ENCODE assay signal across 14 cellular contexts in genomic region chr15:51576911-51577500, GRCh38. TPM values are rescaled to one million over a fixed set of nuclear protein-coding genes. Genes with fewer than 3 reads are reported as not detected.
DNase-seq lines count a peak whose midpoint lies in the region; TF ChIP-seq lines count a peak whose summit lies in the region.
"Had no signal": no experiment of that assay in that cellular context is flagged by ENCODE, and none has a peak within 500 bp of the region (broad histone marks: within the 10 kb centered on the region; RNA-seq: fewer than 3 reads in every experiment).

No MANE protein-coding gene starts in this region.

- H3K4me3 ChIP-seq in fibroblast of mammary gland (ENCODE audit: control insufficient read depth, low read depth, low read length) (no peak overlapping the region), MG63 (no peak overlapping the region)
- H3K4me3 ChIP-seq: testis had no signal

- H3K27me3 ChIP-seq in MG63, result no peaks in the 10 kb centered on the region
- H3K27me3 ChIP-seq: testis had no signal

- no peaks in the 10 kb centered on the region for H3K27me3 Mint-ChIP-seq in Calu3 (ENCODE audit: unreplicated experiment)
- H3K27me3 Mint-ChIP-seq in osteocyte (ENCODE audit: unreplicated experiment), result no peaks in the 10 kb centered on the region
- H3K27me3 Mint-ChIP-seq: memory B cell had no signal

- H3K36me3 Mint-ChIP-seq in Calu3 (ENCODE audit: insufficient read depth, unreplicated experiment) (peaks cover 6% of the 10 kb centered on the region), osteocyte (ENCODE audit: unreplicated experiment) (peaks cover 2% of the 10 kb centered on the region)
- H3K36me3 Mint-ChIP-seq: memory B cell had no signal

- TF ChIP-seq CTCF in Calu3 (IDR thresholded peaks at IDR 0.05; ENCODE audit: unreplicated experiment), result no peak
- TF ChIP-seq CTCF in fibroblast of mammary gland (conservative IDR thresholded peaks at IDR 0.05; ENCODE audit: control insufficient read depth, insufficient read depth, low read depth, low read length), result no peak
- TF ChIP-seq CTCF in osteocyte (IDR thresholded peaks at IDR 0.05), result no peak

- no TSS peak for BruUV-seq in Calu3 (replicated peaks; lab: Mats Ljungman, UMichigan)

- CTCF ChIA-PET in Calu3 (lab: Charles Lee), result no interaction called here

- H3K4me1 Mint-ChIP-seq in Calu3 (ENCODE audit: low read depth, unreplicated experiment), result peaks cover 12% of the 10 kb centered on the region
- H3K4me1 Mint-ChIP-seq in osteocyte (ENCODE audit: unreplicated experiment), result peaks cover 16% of the 10 kb centered on the region
- H3K4me1 Mint-ChIP-seq: memory B cell had no signal

- intact Hi-C loops in Calu3 (cut with micrococcal nuclease; ENCODE audit: unreplicated experiment), result no loop called here

- no peaks in the 10 kb centered on the region for H3K36me3 ChIP-seq in MG63

- DNase-seq in Calu3, result no peak
- DNase-seq in NOMO-1 treated with DMSO at 0.1 percent for 48 hours (lab: John Stamatoyannopoulos, UW; ENCODE audit: unreplicated experiment), result peak; percentile 94
- peak; percentile 74 for DNase-seq in fibroblast of mammary gland (ENCODE audit: low read depth)
- DNase-seq in osteocyte (ENCODE audit: extremely low spot score, unreplicated experiment), result no peak
- no peak for DNase-seq in HUDEP-2 (lab: John Stamatoyannopoulos, UW; ENCODE audit: unreplicated experiment in 76 of 76)
- no peak for DNase-seq in stimulated activated CD8-positive, alpha-beta memory T cell treated with anti-CD3 and anti-CD28 coated beads, Interleukin-4, amount 100 ng/mL, for 48 hours
- no peak for DNase-seq in MG63
- no peak for DNase-seq in OCI-M1 (lab: John Stamatoyannopoulos, UW)
- DNase-seq: effector CD4-positive, alpha-beta T cell; NCI-H446 treated with DMSO at 0.1 percent for 48 hours; T-helper 9 cell; testis had no signal

- peak overlapping the region; percentile 26 for H3K27ac Mint-ChIP-seq in Calu3 (ENCODE audit: unreplicated experiment)
- peak overlapping the region; percentile 63 for H3K27ac Mint-ChIP-seq in osteocyte (ENCODE audit: unreplicated experiment)
- H3K27ac Mint-ChIP-seq: memory B cell had no signal

- H3K4me3 Mint-ChIP-seq in Calu3 (ENCODE audit: low read depth, unreplicated experiment) (no peak overlapping the region), osteocyte (ENCODE audit: unreplicated experiment) (no peak overlapping the region)
- H3K4me3 Mint-ChIP-seq: memory B cell had no signal

- no peaks in the 10 kb centered on the region for H3K9me3 Mint-ChIP-seq in Calu3 (ENCODE audit: low read depth, unreplicated experiment)
- H3K9me3 Mint-ChIP-seq in osteocyte (ENCODE audit: unreplicated experiment), result no peaks in the 10 kb centered on the region

- H3K9me3 ChIP-seq in MG63, result no peaks in the 10 kb centered on the region; the same call in 1 of the 2 replicates
- H3K9me3 ChIP-seq: Caco-2, testis had no signal

RNA-seq across cellular contexts. Expression of gene DMXL2, which starts 45.6 kb away (rescaled TPM):
- 13.8 and 14.8 TPM in 2 replicates for total RNA-seq in Calu3 (2022)
- 27.4 and 29.5 TPM in 2 replicates for total RNA-seq in osteocyte
- 6.6 and 16.2 TPM in 2 replicates for total RNA-seq in MG63 (2014; rRNA removed; shearing (Covaris generic); ENCODE audit: low replicate concordance)

Comparison
In these comparisons a context has a peak if more than half of its experiments do, and no peak if none do; other contexts are left out.
1. DNase-seq: peak in NOMO-1 treated with DMSO at 0.1 percent for 48 hours (single experiment) and fibroblast of mammary gland (single experiment); none in Calu3 (single experiment), osteocyte (single experiment), HUDEP-2 (0 of 76), stimulated activated CD8-positive, alpha-beta memory T cell treated with anti-CD3 and anti-CD28 coated beads, Interleukin-4, amount 100 ng/mL, for 48 hours (single experiment), MG63 (single experiment) and OCI-M1 (single experiment).